8 cellular contexts compared by ENCODE assay signal in the genomic region with DNA sequence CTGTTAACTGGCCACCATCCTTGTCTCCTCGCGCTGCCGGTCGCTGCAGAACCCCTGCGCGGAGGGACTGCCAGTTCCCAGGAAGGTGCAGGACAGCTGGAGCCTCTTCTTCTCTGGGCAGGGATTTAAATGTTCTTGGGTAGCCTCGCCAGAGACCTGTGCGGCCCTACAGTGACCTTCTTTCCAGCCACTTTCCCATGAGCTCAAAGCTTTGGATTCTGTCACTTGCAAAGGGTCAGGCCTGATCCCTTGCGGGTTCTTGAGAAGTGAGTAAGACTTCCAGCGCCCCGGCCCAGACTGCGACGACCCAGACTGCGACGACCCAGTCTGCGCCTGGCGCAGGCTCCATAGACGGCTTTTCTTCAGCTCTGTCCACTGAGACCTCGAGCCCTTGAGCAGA. TPM values are rescaled to one million over a fixed set of nuclear protein-coding genes. Genes with fewer than 3 reads are reported as not detected.
A peak's percentile ranks its signal among the peaks of the same experiment; 100 is the strongest.
DNase-seq lines count a peak whose midpoint lies in the region; ATAC-seq and TF ChIP-seq lines count a peak whose summit lies in the region.

No MANE protein-coding gene starts in this region.

- no peaks in the 10 kb centered on the region for H3K9me3 Mint-ChIP-seq in stimulated activated naive B cell treated with anti-CD40 and anti-IgM and Interleukin-4, amounts not matched to agents 10 μg/mL and 1 μg/mL and 100 μg/mL, for 72 hours

- no peak for ATAC-seq in stimulated activated naive B cell treated with anti-CD40 and anti-IgM and Interleukin-4, amounts not matched to agents 10 μg/mL and 1 μg/mL and 100 μg/mL, for 72 hours (replicated peaks)

- TF ChIP-seq CTCF in kidney epithelial cell (IDR thresholded peaks at IDR 0.05; ENCODE audit: insufficient read depth, low read length, poor library complexity, severe bottlenecking) = no peak

- H3K36me3 ChIP-seq in KOPT-K1 (ENCODE audit: insufficient read depth, low read length) (0 out of 2 replicates have a peak, but pooled peaks cover 3% of the 10 kb centered on the region), kidney epithelial cell (ENCODE audit: control insufficient read depth, insufficient read depth, low read length) (no peaks in the 10 kb centered on the region)

- peak overlapping the region; percentile 94 for H3K4me3 ChIP-seq in kidney epithelial cell (ENCODE audit: low read depth, low read length)

- H3K27ac Mint-ChIP-seq in stimulated activated naive B cell treated with anti-CD40 and anti-IgM and Interleukin-4, amounts not matched to agents 10 μg/mL and 1 μg/mL and 100 μg/mL, for 72 hours = no peak overlapping the region

- H3K4me1 Mint-ChIP-seq in stimulated activated naive B cell treated with anti-CD40 and anti-IgM and Interleukin-4, amounts not matched to agents 10 μg/mL and 1 μg/mL and 100 μg/mL, for 72 hours = peaks cover 25 to 45% of the 10 kb centered on the region in 2 donors

- no peaks in the 10 kb centered on the region for H3K9me3 ChIP-seq in KOPT-K1 (ENCODE audit: insufficient read depth, low read length, poor library complexity, severe bottlenecking)

- H3K36me3 Mint-ChIP-seq in stimulated activated naive B cell treated with anti-CD40 and anti-IgM and Interleukin-4, amounts not matched to agents 10 μg/mL and 1 μg/mL and 100 μg/mL, for 72 hours = no peaks in the 10 kb centered on the region

- peaks cover 0 to 4% of the 10 kb centered on the region in 2 donors for H3K27me3 Mint-ChIP-seq in stimulated activated naive B cell treated with anti-CD40 and anti-IgM and Interleukin-4, amounts not matched to agents 10 μg/mL and 1 μg/mL and 100 μg/mL, for 72 hours

- no peaks in the 10 kb centered on the region for H3K27me3 ChIP-seq in kidney epithelial cell (ENCODE audit: control insufficient read depth, insufficient read depth, low read length)

- peak overlapping the region; percentile 96 for H3K27ac ChIP-seq in KOPT-K1 (ENCODE audit: low read depth, low read length, poor library complexity, severe bottlenecking)

- DNase-seq in activated effector memory CD4-positive, alpha-beta T cell treated with Interleukin-2 at 50 U/mL for 16 hours = peak; percentile 36
- no peak for DNase-seq in kidney epithelial cell (ENCODE audit: low read depth)
- DNase-seq in stimulated activated naive B cell treated with anti-CD40 and anti-IgM and Interleukin-4, amounts not matched to agents 10 μg/mL and 1 μg/mL and 100 μg/mL, for 72 hours = no peak
- DNase-seq in GDM1 (lab: John Stamatoyannopoulos, UW) = no peak
- DNase-seq in epidermal melanocyte (ENCODE audit: insufficient read length, low spot score) = no peak
- no peak for DNase-seq in NCI-H1092 (lab: John Stamatoyannopoulos, UW)
- no peak for DNase-seq in HT-29 (ENCODE audit: low spot score)

- H3K4me3 Mint-ChIP-seq in stimulated activated naive B cell treated with anti-CD40 and anti-IgM and Interleukin-4, amounts not matched to agents 10 μg/mL and 1 μg/mL and 100 μg/mL, for 72 hours = peak overlapping the region; percentile 95 to 100

RNA-seq across cellular contexts. Expression of a gene that starts 1.4 kb away (rescaled TPM):
- total RNA-seq in kidney epithelial cell = 114 and 129 TPM in 2 replicates
- total RNA-seq in HT-29 (2014; rRNA removed; shearing (Covaris generic)) = 2.0 and 3.8 TPM in 2 replicates

RNA-seq across cellular contexts. Expression of a gene that starts 47.3 kb away (rescaled TPM):
- not detected in 2 replicates for total RNA-seq in kidney epithelial cell
- total RNA-seq in HT-29 (2014; rRNA removed; shearing (Covaris generic)) = not detected in 2 replicates

Comparison
In these comparisons a context has a peak if more than half of its experiments do, and no peak if none do; other contexts are left out.
1. RNA of a gene that starts 1.4 kb away (total RNA-seq): 114 to 129 TPM in kidney epithelial cell; 2.0 to 3.8 TPM in HT-29; every median in the first group is over 10 times any median in the second.